13 cellular contexts compared by ENCODE assay signal in genomic region chr5:112270299-112271293, GRCh38.
A peak's percentile ranks its signal among the peaks of the same experiment; 100 is the strongest.
DNase-seq lines count a peak whose midpoint lies in the region; ATAC-seq and TF ChIP-seq lines count a peak whose summit lies in the region.
"Had no signal": no experiment of that assay in that cellular context is flagged by ENCODE, and none has a peak within 500 bp of the region (broad histone marks: within the 10 kb centered on the region; RNA-seq: fewer than 3 reads in every experiment).

No MANE protein-coding gene starts in this region.

- no peaks in the 10 kb centered on the region for H3K9me3 Mint-ChIP-seq in type B pancreatic cell

- intact Hi-C loops in left ventricle myocardium superior (cut with micrococcal nuclease), result no loop called here
- intact Hi-C loops in Right ventricle myocardium inferior (cut with DNase I), result loop anchor here (1.0 kb wide), 1 partner anchor 42 kb away; no protein-coding TSS in a partner anchor

- no peaks in the 10 kb centered on the region for H3K27me3 Mint-ChIP-seq in type B pancreatic cell

- DNase-seq in left ventricle myocardium superior, result no peak
- no peak for DNase-seq in Right ventricle myocardium inferior (ENCODE audit: missing footprints)
- DNase-seq in type B pancreatic cell (ENCODE audit: extremely low spot score, unreplicated experiment), result no peak
- no peak for DNase-seq in DMS153 treated with DMSO at 0.1 percent for 48 hours (lab: John Stamatoyannopoulos, UW; ENCODE audit: unreplicated experiment)
- DNase-seq in amniotic stem cell (lab: John Stamatoyannopoulos, UW), result no peak
- no peak for DNase-seq in DMS114 treated with DMSO at 0.1 percent for 48 hours (lab: John Stamatoyannopoulos, UW; ENCODE audit: unreplicated experiment)
- DNase-seq: activated CD4-positive, alpha-beta T cell treated with anti-CD3 and anti-CD28 coated beads for 1 hour; activated naive CD4-positive, alpha-beta T cell treated with Interleukin-2 at 50 U/mL for 16 hours; head of caudate nucleus; NCI-H2227 treated with DMSO at 0.1 percent for 48 hours; SHP77 had no signal

- H3K27me3 ChIP-seq in ectodermal cell (ENCODE audit: control insufficient read depth, insufficient read depth, low read length, poor library complexity, severe bottlenecking), result no peaks in the 10 kb centered on the region

- H3K4me3 ChIP-seq in ectodermal cell (ENCODE audit: insufficient read depth, low read depth, low read length), result no peak overlapping the region

- ATAC-seq in left ventricle myocardium superior (peak; percentile 65), Right ventricle myocardium inferior (no peak), HG03354 (IDR thresholded peaks at IDR 0.05; ENCODE audit: poor library complexity, severe bottlenecking, unreplicated experiment) (peak; percentile 66)

- no peaks in the 10 kb centered on the region for H3K9me3 ChIP-seq in ectodermal cell (ENCODE audit: control insufficient read depth, low read length)

- H3K4me1 Mint-ChIP-seq in type B pancreatic cell (ENCODE audit: unreplicated experiment), result peaks cover 29% of the 10 kb centered on the region

- H3K36me3 ChIP-seq in ectodermal cell (ENCODE audit: control insufficient read depth, insufficient read depth, low read length), result no peaks in the 10 kb centered on the region

- peak overlapping the region; percentile 25 for H3K27ac Mint-ChIP-seq in type B pancreatic cell

- H3K27ac ChIP-seq in ectodermal cell (ENCODE audit: insufficient read depth, low read depth, low read length, poor library complexity, severe bottlenecking), result peak overlapping the region; percentile 8

- H3K4me3 Mint-ChIP-seq in type B pancreatic cell, result no peak overlapping the region

- peaks cover 1% of the 10 kb centered on the region for H3K36me3 Mint-ChIP-seq in type B pancreatic cell

- no peaks in the 10 kb centered on the region for H3K4me1 ChIP-seq in ectodermal cell (ENCODE audit: control insufficient read depth, insufficient read depth, low read length)

- WGBS in ectodermal cell, 2 experiments, result 79 to 86% methylated on average over 2 to 3 of the region's 4 CpGs

- TF ChIP-seq CTCF in type B pancreatic cell (conservative IDR thresholded peaks at IDR 0.05), result no peak
